In the genomic region with DNA sequence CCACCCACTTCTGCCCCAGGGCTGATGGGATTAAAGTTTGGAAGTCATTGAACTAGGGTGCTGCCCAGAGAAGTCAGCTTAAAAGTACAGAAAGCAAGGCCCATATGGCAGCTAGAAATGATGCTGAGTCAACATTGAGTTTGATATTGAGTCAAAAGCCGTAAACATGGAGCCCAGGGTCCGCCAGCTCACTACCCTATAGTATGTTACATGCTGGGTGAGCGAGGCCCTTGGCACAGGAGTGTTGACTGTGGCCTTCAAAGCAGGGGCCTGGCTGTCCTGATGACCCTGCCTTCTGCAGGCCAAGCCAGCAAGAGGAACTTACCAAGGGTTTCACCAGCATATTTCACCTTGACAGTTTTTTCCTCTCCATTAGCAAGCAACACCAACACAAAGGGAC, we compare ENCODE assay signal across 5 cellular contexts.
"Had no signal": no experiment of that assay in that cellular context is flagged by ENCODE, and none has a peak within 500 bp of the region (broad histone marks: within the 10 kb centered on the region; RNA-seq: fewer than 3 reads in every experiment).

No MANE protein-coding gene starts in this region.

- H3K4me3 ChIP-seq: K562 had no signal

- H3K27ac ChIP-seq: HL-60 had no signal

- DNase-seq: IMR-90, KBM-7, KG1 had no signal
